Comparison of ENCODE assay signal across 8 cellular contexts in genomic region chr11:68328374-68329091, GRCh38. TPM values are rescaled to one million over a fixed set of nuclear protein-coding genes. Genes with fewer than 3 reads are reported as not detected.
DNase-seq lines count a peak whose midpoint lies in the region; FAIRE-seq and TF ChIP-seq lines count a peak whose summit lies in the region.

No MANE protein-coding gene starts in this region.

- H3K9me3 ChIP-seq in mesodermal cell (ENCODE audit: control insufficient read depth, low read length) (no peaks in the 10 kb centered on the region), spleen (no peaks in the 10 kb centered on the region)

- intact Hi-C loops in spleen (cut with DNase I; ENCODE audit: low total_unique reads) = no loop called here

- TF ChIP-seq CTCF in brain (conservative IDR thresholded peaks at IDR 0.05) (no peak), spleen (IDR thresholded peaks at IDR 0.05 in 8 of 11, conservative IDR thresholded peaks at IDR 0.05 in 3 of 11) (no peak), D721Med (IDR thresholded peaks at IDR 0.05; ENCODE audit: insufficient read depth, missing control alignments) (no peak), brain microvascular endothelial cell (IDR thresholded peaks at IDR 0.05; ENCODE audit: low read depth, low read length, missing control alignments) (no peak)

- no peak for FAIRE-seq in D721Med (lab: Jason Lieb, UNC)

- peak overlapping the region; percentile 83 for H3K27ac ChIP-seq in mesodermal cell (ENCODE audit: low read depth, low read length, severe bottlenecking)
- peak overlapping the region in 3 of 8 donors; percentile 10 to 19 (median 11) for H3K27ac ChIP-seq in spleen
- no peak overlapping the region for H3K27ac ChIP-seq in brain microvascular endothelial cell

- peak overlapping the region; percentile 63 to 85 (median 73) for H3K4me3 Mint-ChIP-seq in brain

- peaks cover 3% of the 10 kb centered on the region for H3K27me3 Mint-ChIP-seq in brain

- in situ Hi-C loops in brain microvascular endothelial cell (cut with HindIII; ENCODE audit: low pct_ligation_motif_present, low sequenced_read_pairs) = no loop called here

- WGBS in mesodermal cell (ENCODE audit: insufficient coverage in 2 of 2), 2 experiments = 47% methylated on average over 21 to 25 of the region's 25 CpGs
- WGBS in spleen, 5 donors = 27 to 39% (median 30%) methylated on average over 18 to 25 of the region's 25 CpGs

- no peaks in the 10 kb centered on the region for H3K9me3 Mint-ChIP-seq in brain

- peaks cover 80% of the 10 kb centered on the region for H3K4me1 Mint-ChIP-seq in brain

- peaks cover 3% of the 10 kb centered on the region for H3K36me3 Mint-ChIP-seq in brain

- H3K36me3 ChIP-seq in mesodermal cell (ENCODE audit: control insufficient read depth, insufficient read depth, low read length) (no peaks in the 10 kb centered on the region), spleen (no peaks in the 10 kb centered on the region), brain microvascular endothelial cell (replicated peaks) (no peaks in the 10 kb centered on the region)

- no peak overlapping the region for H3K4me3 ChIP-seq in mesodermal cell (ENCODE audit: extremely low read depth, insufficient read depth, low read length, poor library complexity, severe bottlenecking)
- no peak overlapping the region for H3K4me3 ChIP-seq in spleen
- no peak overlapping the region for H3K4me3 ChIP-seq in brain microvascular endothelial cell (ENCODE audit: low read depth, low read length)

- peak; percentile 23 for DNase-seq in stimulated activated CD4-positive, alpha-beta T cell treated with anti-CD3 and anti-CD28 coated beads, Interleukin-4, amount 100 ng/mL, for 1 hour
- DNase-seq in stimulated activated CD4-positive, alpha-beta T cell treated with anti-CD3 and anti-CD28 coated beads, Interleukin-1b, Interleukin-23, amount 100 ng/mL, for 48 hours = no peak
- DNase-seq in spleen (no peak), D721Med (ENCODE audit: insufficient read length, low spot score) (no peak), NCI-H446 treated with DMSO at 0.1 percent for 48 hours (lab: John Stamatoyannopoulos, UW) (no peak), brain microvascular endothelial cell (no peak)

- H3K27ac Mint-ChIP-seq in brain = peak overlapping the region; percentile 94 to 98 (median 97)

- H3K27me3 ChIP-seq in spleen (replicated peaks in 1 of 7) (peaks cover 0 to 27% (median 0%) of the 10 kb centered on the region in 7 donors), brain microvascular endothelial cell (replicated peaks) (no peaks in the 10 kb centered on the region)

- H3K4me1 ChIP-seq in mesodermal cell (ENCODE audit: control insufficient read depth, insufficient read depth, low read length, poor library complexity, severe bottlenecking) = peaks cover 43% of the 10 kb centered on the region
- H3K4me1 ChIP-seq in spleen = peaks cover 24 to 68% (median 55%) of the 10 kb centered on the region in 6 donors

- TF ChIP-seq POLR2A in spleen (IDR thresholded peaks at IDR 0.05) = no peak

RNA-seq across cellular contexts. Expression of gene LRP5, which starts 16.1 kb away (rescaled TPM):
- polyA plus RNA-seq in brain (ENCODE audit: insufficient read depth, low read depth, low replicate concordance) (27.2 TPM), spleen (1 to 10 TPM; 3.9 to 7.2 (median 5.6) TPM)
- 40.3 TPM for polyA plus RNA-seq in mesodermal cell (2013, experiment 1 of 2)
- polyA plus RNA-seq in mesodermal cell (2013, experiment 2 of 2) = 30.3 TPM
- total RNA-seq in spleen = 10 to 100 TPM; 11.6 to 21.8 (median 17.8) TPM

RNA-seq across cellular contexts. Expression of gene C11orf24, which starts 56.8 kb away (rescaled TPM):
- 23.2 TPM for polyA plus RNA-seq in brain (ENCODE audit: insufficient read depth, low read depth, low replicate concordance)
- 45.2 TPM for polyA plus RNA-seq in mesodermal cell (2013, experiment 1 of 2)
- 38.9 TPM for polyA plus RNA-seq in mesodermal cell (2013, experiment 2 of 2)
- 10 to 100 TPM; 17.4 to 36.0 (median 25.9) TPM for total RNA-seq in spleen
- polyA plus RNA-seq in spleen = 10 to 100 TPM; 15.9 to 22.1 (median 17.9) TPM
